Comparison of ENCODE assay signal across 8 cellular contexts in genomic region chr2:168194784-168195522, GRCh38. TPM values are rescaled to one million over a fixed set of nuclear protein-coding genes. Genes with fewer than 3 reads are reported as not detected.
A peak's percentile ranks its signal among the peaks of the same experiment; 100 is the strongest.
DNase-seq lines count a peak whose midpoint lies in the region; ATAC-seq and TF ChIP-seq lines count a peak whose summit lies in the region.

No MANE protein-coding gene starts in this region.

- ATAC-seq in GM18519 (IDR thresholded peaks at IDR 0.05; ENCODE audit: low FRiP score, unreplicated experiment) (peak; percentile 96), GM21786 (IDR thresholded peaks at IDR 0.05; ENCODE audit: unreplicated experiment) (peak; percentile 94)

- H3K9ac ChIP-seq in Karpas-422 (ENCODE audit: low read length) = 0 out of 2 replicates have a peak overlapping the region, but pooled peaks have one; percentile 2

- H3K4me2 ChIP-seq in Karpas-422 (ENCODE audit: low read depth, low read length, poor library complexity, severe bottlenecking) = peak overlapping the region; percentile 29

- peaks cover 21% of the 10 kb centered on the region for H3K4me1 Mint-ChIP-seq in glutamatergic neuron (ENCODE audit: low read depth, unreplicated experiment)

- peak overlapping the region; percentile 60 for H3K27ac ChIP-seq in Karpas-422 (ENCODE audit: low read length)

- peak overlapping the region; percentile 44 for H3K27ac Mint-ChIP-seq in glutamatergic neuron (ENCODE audit: unreplicated experiment)

- no peak for TF ChIP-seq CTCF in glutamatergic neuron (IDR thresholded peaks at IDR 0.05; ENCODE audit: partially characterized antibody, unreplicated experiment)

- H3K9me2 ChIP-seq in Karpas-422 (replicated peaks; ENCODE audit: insufficient read depth, low read length) = no peaks in the 10 kb centered on the region

- no peaks in the 10 kb centered on the region for H4K20me1 ChIP-seq in Karpas-422 (ENCODE audit: insufficient read depth, low read depth, low read length)

- H3K79me2 ChIP-seq in Karpas-422 (ENCODE audit: low read length) = peaks cover 95% of the 10 kb centered on the region

- H3K4me1 ChIP-seq in Karpas-422 (ENCODE audit: low read length) = peaks cover 33% of the 10 kb centered on the region

- no peaks in the 10 kb centered on the region for H3K27me3 ChIP-seq in Karpas-422 (ENCODE audit: low read length)

- H2AFZ ChIP-seq in Karpas-422 (ENCODE audit: low read length) = no peak overlapping the region

- no peaks in the 10 kb centered on the region for H3K36me3 ChIP-seq in Karpas-422 (ENCODE audit: insufficient read depth, low read length)

- no peaks in the 10 kb centered on the region for H3K27me3 Mint-ChIP-seq in glutamatergic neuron (ENCODE audit: unreplicated experiment)

- no peaks in the 10 kb centered on the region for H3K9me3 Mint-ChIP-seq in glutamatergic neuron (ENCODE audit: unreplicated experiment)

- no peaks in the 10 kb centered on the region for H3K36me3 Mint-ChIP-seq in glutamatergic neuron (ENCODE audit: unreplicated experiment)

- no peaks in the 10 kb centered on the region for H3K9me3 ChIP-seq in Karpas-422 (ENCODE audit: low read length)

- no peak overlapping the region for H3K4me3 ChIP-seq in Karpas-422 (ENCODE audit: low read length)

- DNase-seq in Karpas-422 (no peak), glutamatergic neuron (peak; percentile 28), COLO829 (ENCODE audit: low spot score) (no peak), NCI-H1105 treated with DMSO at 0.1 percent for 48 hours (lab: John Stamatoyannopoulos, UW) (no peak), NCI-H774 (lab: John Stamatoyannopoulos, UW) (no peak), HuH-7 (ENCODE audit: low spot score) (no peak)

- H3K4me3 Mint-ChIP-seq in glutamatergic neuron (ENCODE audit: unreplicated experiment) = peak overlapping the region; percentile 27

RNA-seq across cellular contexts. Expression of gene STK39, which starts 52.4 kb away (rescaled TPM):
- 30.2 and 56.9 TPM in 2 replicates for total RNA-seq in Karpas-422 (2014; rRNA removed; shearing (Covaris generic); ENCODE audit: low replicate concordance)
- total RNA-seq in glutamatergic neuron (ENCODE audit: unreplicated experiment) = 35.9 TPM
